In the genomic region with DNA sequence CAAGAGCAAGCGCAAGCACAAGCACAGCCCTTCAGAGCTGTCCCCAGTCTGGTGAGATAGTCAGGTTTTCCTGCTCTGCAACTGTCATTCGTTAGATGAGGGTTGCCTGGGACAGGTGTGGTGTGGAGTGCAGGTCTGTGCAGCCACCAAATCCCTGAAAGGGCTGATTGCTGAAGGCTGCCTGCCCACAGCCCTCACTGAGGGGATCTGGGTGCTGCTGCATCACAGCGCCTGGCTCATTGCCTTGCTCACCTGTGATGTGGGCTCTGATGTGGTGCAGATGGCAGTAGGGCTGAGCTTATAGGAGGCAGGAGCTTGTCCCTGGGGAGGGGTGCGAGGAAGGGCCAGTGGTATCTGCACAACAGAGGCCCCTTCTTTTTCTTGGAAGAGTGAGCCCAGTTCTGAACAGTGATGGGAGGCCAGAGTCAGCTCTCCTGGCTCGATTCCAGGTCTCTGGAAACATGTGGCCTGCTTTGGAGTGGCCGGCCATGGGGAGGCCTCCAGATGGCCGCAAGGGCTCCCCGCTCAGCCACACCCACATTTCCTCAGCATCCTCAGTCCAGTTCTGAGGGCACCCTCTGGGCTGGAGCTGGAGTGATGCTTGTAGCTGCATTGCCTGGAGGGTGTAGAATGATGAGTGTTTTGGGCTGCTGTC, we compare ENCODE assay signal across 16 cellular contexts. TPM values are rescaled to one million over a fixed set of nuclear protein-coding genes. Genes with fewer than 3 reads are reported as not detected.
A peak's percentile ranks its signal among the peaks of the same experiment; 100 is the strongest.
DNase-seq lines count a peak whose midpoint lies in the region; ATAC-seq, FAIRE-seq and TF ChIP-seq lines count a peak whose summit lies in the region.
"Had no signal": no experiment of that assay in that cellular context is flagged by ENCODE, and none has a peak within 500 bp of the region (broad histone marks: within the 10 kb centered on the region; RNA-seq: fewer than 3 reads in every experiment).

No MANE protein-coding gene starts in this region.

- H3K27me3 Mint-ChIP-seq in HFFc6 (ENCODE audit: insufficient read depth): no peaks in the 10 kb centered on the region
- H3K27me3 Mint-ChIP-seq: activated CD4-positive, alpha-beta memory T cell treated with anti-CD3 and anti-CD28 coated beads for 36 hours had no signal

- H3K4me3 ChIP-seq in mesenchymal stem cell (ENCODE audit: insufficient read depth in 1 of 2, low read depth in 1 of 2, low read length in 2 of 2) (no peak overlapping the region), HepG2 (replicated peaks in 1 of 3; ENCODE audit: insufficient read depth in 1 of 3, low read depth in 2 of 3, low read length in 3 of 3) (no peak overlapping the region), hepatocyte (no peak overlapping the region)
- H3K4me3 ChIP-seq: SJSA1, thoracic aorta had no signal

- H2BK15ac ChIP-seq in mesenchymal stem cell (ENCODE audit: low read depth, poor library complexity, severe bottlenecking): peak overlapping the region; percentile 20

- H3K9me3 ChIP-seq in mesenchymal stem cell (ENCODE audit: control insufficient read depth, low read length) (no peaks in the 10 kb centered on the region), HepG2 (ENCODE audit: low read length) (no peaks in the 10 kb centered on the region), hepatocyte (ENCODE audit: low read depth) (no peaks in the 10 kb centered on the region)
- H3K9me3 ChIP-seq: Caco-2, SJSA1, thoracic aorta had no signal

- ATAC-seq in HepG2 (no peak; the same call in 2 of the 3 replicates), HG03045 (IDR thresholded peaks at IDR 0.05; ENCODE audit: unreplicated experiment) (no peak)

- peaks cover 12% of the 10 kb centered on the region; the same call in 1 of the 2 replicates for H4K20me1 ChIP-seq in HepG2 (ENCODE audit: insufficient read depth, low read length)
- H4K20me1 ChIP-seq in hepatocyte (ENCODE audit: insufficient read depth, poor library complexity, severe bottlenecking): peaks cover 49% of the 10 kb centered on the region

- no peak overlapping the region for H3K23ac ChIP-seq in mesenchymal stem cell (ENCODE audit: low read length in 2 of 2)

- no peak for FAIRE-seq in HepG2 (lab: Jason Lieb, UNC)

- H3K18ac ChIP-seq in mesenchymal stem cell (ENCODE audit: low read depth in 1 of 2, low read length in 2 of 2): peak overlapping the region in 1 of 2 experiments; percentile 51

- no peak overlapping the region for H4K8ac ChIP-seq in mesenchymal stem cell (ENCODE audit: low read length)

- POLR2A ChIA-PET in HepG2 (lab: Yijun Ruan, JAX): no interaction called here

- H3K9ac ChIP-seq in mesenchymal stem cell (ENCODE audit: low read length) (no peak overlapping the region), HepG2 (ENCODE audit: insufficient read depth, low read depth, low read length) (no peak overlapping the region)
- H3K9ac ChIP-seq: KMS-11 had no signal

- WGBS in mesenchymal stem cell: 87% methylated on average over 5 of the region's 8 CpGs
- WGBS in HepG2 (ENCODE audit: low lambda C conversion rate): 94% methylated on average over 8 of the region's 8 CpGs
- WGBS in hepatocyte (ENCODE audit: low lambda C conversion rate, missing lambda C conversion rate): 83% methylated on average over 8 of the region's 8 CpGs

- H2AFZ ChIP-seq in mesenchymal stem cell (ENCODE audit: low read depth, low read length) (no peak overlapping the region), HepG2 (ENCODE audit: low read length) (no peak overlapping the region), hepatocyte (no peak overlapping the region)

- no peak for TF ChIP-seq CTCF in HFFc6 (IDR thresholded peaks at IDR 0.05)
- no peak for TF ChIP-seq CTCF in HepG2 (CRISPR knock-in tag; IDR thresholded peaks at IDR 0.05)
- no peak for TF ChIP-seq CTCF in hepatocyte (IDR thresholded peaks at IDR 0.05; ENCODE audit: poor library complexity)

- peaks cover 42% of the 10 kb centered on the region for H3K79me2 ChIP-seq in HepG2 (ENCODE audit: insufficient read depth, low read length)
- peaks cover 84% of the 10 kb centered on the region for H3K79me2 ChIP-seq in hepatocyte

- peak; percentile 86 for DNase-seq in AG20443 (ENCODE audit: low spot score)
- peak; percentile 10 for DNase-seq in HFFc6
- DNase-seq in mesenchymal stem cell: peak; percentile 22
- DNase-seq in NCI-H446 treated with DMSO at 0.1 percent for 48 hours (lab: John Stamatoyannopoulos, UW): no peak
- DNase-seq in HepG2 (ENCODE audit: low spot score): no peak
- no peak for DNase-seq in hepatocyte (ENCODE audit: low spot score)
- DNase-seq: activated CD4-positive, alpha-beta memory T cell treated with anti-CD3 and anti-CD28 coated beads for 36 hours; Caco-2; cerebellar nuclear complex; NCI-H2227 treated with DMSO at 0.1 percent for 48 hours; stimulated activated CD4-positive, alpha-beta T cell treated with anti-CD3 and anti-CD28 coated beads, Interleukin-1b, Interleukin-23, amount 100 ng/mL, for 48 hours had no signal

- no TSS peak for BruUV-seq in HepG2 (replicated peaks; lab: Mats Ljungman, UMichigan)

- H2BK5ac ChIP-seq in mesenchymal stem cell (ENCODE audit: low read depth, low read length, poor library complexity, severe bottlenecking): no peak overlapping the region

- peak overlapping the region; percentile 9 for H4K91ac ChIP-seq in mesenchymal stem cell (ENCODE audit: low read length)

- H3K4me2 ChIP-seq in mesenchymal stem cell (ENCODE audit: low read length, poor library complexity, severe bottlenecking) (no peak overlapping the region), HepG2 (ENCODE audit: low read depth, low read length) (no peak overlapping the region), hepatocyte (no peak overlapping the region)
- H3K4me2 ChIP-seq: KMS-11 had no signal

- CTCF ChIA-PET in HepG2 (lab: Yijun Ruan, JAX; ENCODE audit: low intra/inter-chr PET ratio, low total read pairs): no interaction called here

- H3K27ac Mint-ChIP-seq in HFFc6: no peak overlapping the region
- H3K27ac Mint-ChIP-seq: activated CD4-positive, alpha-beta memory T cell treated with anti-CD3 and anti-CD28 coated beads for 36 hours had no signal

- H3K4ac ChIP-seq in mesenchymal stem cell (ENCODE audit: low read depth in 1 of 2, low read length in 2 of 2): no peak overlapping the region

- H3K27me3 ChIP-seq in mesenchymal stem cell (ENCODE audit: control insufficient read depth in 1 of 2, insufficient read depth in 1 of 2, low read length in 2 of 2) (no peaks in the 10 kb centered on the region), HepG2 (ENCODE audit: control insufficient read depth in 1 of 2, insufficient read depth in 2 of 2, low read length in 2 of 2) (no peaks in the 10 kb centered on the region), hepatocyte (no peaks in the 10 kb centered on the region)
- H3K27me3 ChIP-seq: SJSA1 had no signal

- no peak overlapping the region for H2BK120ac ChIP-seq in mesenchymal stem cell (ENCODE audit: low read depth, low read length)

- peaks cover 15% of the 10 kb centered on the region for H3K4me1 ChIP-seq in mesenchymal stem cell (ENCODE audit: control insufficient read depth, insufficient read depth, low read depth, low read length)
- no peaks in the 10 kb centered on the region for H3K4me1 ChIP-seq in HepG2 (ENCODE audit: insufficient read depth, low read length)
- no peaks in the 10 kb centered on the region for H3K4me1 ChIP-seq in hepatocyte (ENCODE audit: insufficient read depth)
- H3K4me1 ChIP-seq: Caco-2 had no signal

- intact Hi-C loops in HepG2 (cut with micrococcal nuclease; ENCODE audit: unreplicated experiment): no loop called here

- in situ Hi-C loops in HepG2 (cut with HindIII; ENCODE audit: extremely low pct_ligation_motif_present, low pct_unique_long_range_greater_than_20kb): no loop called here

- H3K9me3 Mint-ChIP-seq in HFFc6: no peaks in the 10 kb centered on the region
- H3K9me3 Mint-ChIP-seq: activated CD4-positive, alpha-beta memory T cell treated with anti-CD3 and anti-CD28 coated beads for 36 hours had no signal

- peaks cover 21% of the 10 kb centered on the region for H3K4me1 Mint-ChIP-seq in HFFc6 (ENCODE audit: low read depth)

- H3K9me2 ChIP-seq in hepatocyte (replicated peaks; ENCODE audit: insufficient read depth): no peaks in the 10 kb centered on the region

- no peak for TF ChIP-seq EP300 in HepG2 (IDR thresholded peaks at IDR 0.05; ENCODE audit: low read depth in 2 of 2, low read length in 2 of 2)
- TF ChIP-seq EP300 in HepG2 (CRISPR knock-in tag; IDR thresholded peaks at IDR 0.05; ENCODE audit: borderline replicate concordance): no peak

- peak overlapping the region; percentile 73 for H3K27ac ChIP-seq in cingulate gyrus (ENCODE audit: low read depth, low read length)
- no peak overlapping the region for H3K27ac ChIP-seq in mesenchymal stem cell (ENCODE audit: low read length, poor library complexity, severe bottlenecking)
- no peak overlapping the region for H3K27ac ChIP-seq in HepG2 (ENCODE audit: extremely low read length, insufficient read depth, low read length)
- H3K27ac ChIP-seq in hepatocyte: no peak overlapping the region
- H3K27ac ChIP-seq: KMS-11, SJSA1, thoracic aorta had no signal

- peaks cover 53% of the 10 kb centered on the region for H3K79me1 ChIP-seq in mesenchymal stem cell (replicated peaks; ENCODE audit: low read length, poor library complexity, severe bottlenecking)

- peaks cover 13% of the 10 kb centered on the region; the same call in 1 of the 2 replicates for H3K36me3 Mint-ChIP-seq in HFFc6 (ENCODE audit: low read depth)

- H3K36me3 ChIP-seq in mesenchymal stem cell (ENCODE audit: control insufficient read depth in 1 of 2, insufficient read depth in 2 of 2, low read depth in 1 of 2, low read length in 2 of 2) (peaks cover 35 to 39% of the 10 kb centered on the region in 2 experiments), HepG2 (replicated peaks in 1 of 2; ENCODE audit: control insufficient read depth in 1 of 2, insufficient read depth in 2 of 2, low read length in 2 of 2) (peaks cover 14 to 39% of the 10 kb centered on the region in 2 experiments), hepatocyte (replicated peaks; ENCODE audit: insufficient read depth, low read depth) (no peaks in the 10 kb centered on the region)

- no peak overlapping the region for H3K14ac ChIP-seq in mesenchymal stem cell (ENCODE audit: low read length in 2 of 2)

- H3K4me3 Mint-ChIP-seq in HFFc6: no peak overlapping the region
- H3K4me3 Mint-ChIP-seq: activated CD4-positive, alpha-beta memory T cell treated with anti-CD3 and anti-CD28 coated beads for 36 hours had no signal

- H2BK12ac ChIP-seq in mesenchymal stem cell (ENCODE audit: low read length in 2 of 2): no peak overlapping the region

- no peak overlapping the region for H2AK5ac ChIP-seq in mesenchymal stem cell (ENCODE audit: low read length, severe bottlenecking)

- TF ChIP-seq RAD21 in HepG2 (CRISPR knock-in tag; IDR thresholded peaks at IDR 0.05): no peak

- TF ChIP-seq POLR2A in HepG2 (IDR thresholded peaks at IDR 0.05; ENCODE audit: insufficient read depth in 1 of 2, low read depth in 2 of 2, low read length in 2 of 2): no peak

RNA-seq across cellular contexts. Expression of a gene that starts 11.4 kb away (rescaled TPM):
- total RNA-seq in HFFc6 (2021; fragmentation: NEBNext Ultra II Directional; extraction: Animal tissue kit (Norgen Biotek cat#: 25700)): 10 to 100 TPM; 48.7 to 54.1 (median 51.5) TPM
- 39.3 TPM for polyA plus RNA-seq in mesenchymal stem cell (2013, experiment 1 of 2)
- 41.3 TPM for polyA plus RNA-seq in mesenchymal stem cell (2013, experiment 2 of 2)
- total RNA-seq in HepG2 (2016; rRNA removed; fragmentation: Illumina TruSeq; extraction: Trizol) (73.1 and 79.8 TPM in 2 replicates), hepatocyte (52.8 and 59.8 TPM in 2 replicates)
- 177 and 237 TPM in 2 replicates for total RNA-seq in HepG2 (2016; cell fraction: cytosol; rRNA removed; fragmentation: Illumina TruSeq; extraction: Trizol; ENCODE audit: low read depth)
- total RNA-seq in HepG2 (2016; cell fraction: insoluble cytoplasmic fraction; rRNA removed; fragmentation: Illumina TruSeq; extraction: Trizol): 65.1 and 76.9 TPM in 2 replicates
- 185 and 204 TPM in 2 replicates for total RNA-seq in HepG2 (2016; cell fraction: membrane; rRNA removed; fragmentation: Illumina TruSeq; extraction: Trizol)
- total RNA-seq in HepG2 (2016; cell fraction: nucleus; rRNA removed; fragmentation: Illumina TruSeq; extraction: Trizol): 34.3 and 36.3 TPM in 2 replicates
- polyA plus RNA-seq in HepG2 (2011; rRNA removed) (27.3 and 35.4 TPM in 2 replicates), hepatocyte (60.1 and 66.7 TPM in 2 replicates)
- polyA plus RNA-seq in HepG2 (2011; cell fraction: cytosol; rRNA removed): 41.8 and 45.9 TPM in 2 replicates
- polyA plus RNA-seq in HepG2 (2011; cell fraction: nucleus; rRNA removed): 13.6 and 17.3 TPM in 2 replicates
- 40.6 and 43.1 TPM in 2 replicates for polyA plus RNA-seq in HepG2 (2012)
- 290 and 368 TPM in 2 replicates for polyA plus RNA-seq in HepG2 (2016; cell fraction: cytosol; fragmentation: Illumina TruSeq; extraction: Trizol; ENCODE audit: low read depth)
- polyA plus RNA-seq in HepG2 (2016; cell fraction: insoluble cytoplasmic fraction; fragmentation: Illumina TruSeq; extraction: Trizol; ENCODE audit: low read depth): 92.1 and 108 TPM in 2 replicates
- polyA plus RNA-seq in HepG2 (2016; cell fraction: membrane; fragmentation: Illumina TruSeq; extraction: Trizol; ENCODE audit: low read depth): 202 and 262 TPM in 2 replicates
- 52.7 and 59.5 TPM in 2 replicates for polyA plus RNA-seq in HepG2 (2016; cell fraction: nucleus; fragmentation: Illumina TruSeq; extraction: Trizol; ENCODE audit: insufficient read depth, low read depth)
- 12.1 and 13.1 TPM in 2 replicates for polyA minus RNA-seq in HepG2 (2011; rRNA and poly(A)+ RNA removed; ENCODE audit: low replicate concordance)
- polyA minus RNA-seq in HepG2 (2011; cell fraction: cytosol; rRNA and poly(A)+ RNA removed): 14.9 and 15.7 TPM in 2 replicates
- 29.1 and 31.0 TPM in 2 replicates for polyA minus RNA-seq in HepG2 (2011; cell fraction: nucleus; rRNA and poly(A)+ RNA removed)

Comparison
In these comparisons a context has a peak if more than half of its experiments do, and no peak if none do; other contexts are left out.
1. DNase-seq: peak in AG20443 (single experiment), HFFc6 (single experiment) and mesenchymal stem cell (single experiment); none in NCI-H446 treated with DMSO at 0.1 percent for 48 hours (single experiment), HepG2 (single experiment) and hepatocyte (single experiment).